ENCODE assay signal across 26 cellular contexts in genomic region chr22:39418696-39419095, GRCh38. TPM values are rescaled to one million over a fixed set of nuclear protein-coding genes. Genes with fewer than 3 reads are reported as not detected.
"Had no signal": no experiment of that assay in that cellular context is flagged by ENCODE, and none has a peak within 500 bp of the region (broad histone marks: within the 10 kb centered on the region; RNA-seq: fewer than 3 reads in every experiment).

No MANE protein-coding gene starts in this region.

- H3K9me3 Mint-ChIP-seq: activated T-helper 1 cell treated with anti-CD3 and anti-CD28 coated beads, Interleukin-12 subunit alpha, Interleukin-12 subunit beta, Interleukin-2, Interleukin-4 antibody, amounts not matched to agents 30 ng/mL and 10 ng/mL and 1 ng/mL, durations not matched to agents 14 hours and 24 hours and 36 hours; immature natural killer cell; naive thymus-derived CD4-positive, alpha-beta T cell; stimulated activated naive B cell treated with anti-CD40 and anti-IgM and Interleukin-4, amounts not matched to agents 10 μg/mL and 1 μg/mL and 100 μg/mL, for 72 hours; T-helper 2 cell treated with Interferon-gamma antibody and Interleukin-4, amounts not matched to agents 5 μg/mL and 100 μg/mL, for 36 hours had no signal

- H3K4me1 ChIP-seq: ascending aorta, uterus had no signal

- DNase-seq: activated CD4-positive, alpha-beta T cell treated with anti-CD3 and anti-CD28 coated beads for 1 hour; activated CD4-positive, alpha-beta T cell treated with anti-CD3 and anti-CD28 coated beads, Interleukin-2, amount 50 U/mL, for 1 hour; activated CD8-positive, alpha-beta T cell treated with anti-CD3 and anti-CD28 coated beads, Interleukin-2, amount 10 ng/mL, durations not matched to agents 7 days and 5 days; activated gamma-delta T cell treated with Interleukin-2 at 50 U/mL for 16 hours; adrenal gland; brain microvascular endothelial cell; caudate nucleus; effector memory CD4-positive, alpha-beta T cell; foreskin melanocyte; immature natural killer cell; kidney glomerular epithelial cell; naive thymus-derived CD4-positive, alpha-beta T cell; stimulated activated CD4-positive, alpha-beta T cell treated with anti-CD3 and anti-CD28 coated beads, Interleukin-1b, Interleukin-23, amount 100 ng/mL, for 48 hours; stimulated activated naive B cell treated with anti-CD40 and anti-IgM and Interleukin-4, amounts not matched to agents 10 μg/mL and 1 μg/mL and 100 μg/mL, for 72 hours; transverse colon; uterus; WERI-Rb-1 had no signal

- ATAC-seq: activated CD8-positive, alpha-beta T cell treated with anti-CD3 and anti-CD28 coated beads, Interleukin-2, amount 10 ng/mL, durations not matched to agents 7 days and 5 days; left lung; naive thymus-derived CD4-positive, alpha-beta T cell; psoas muscle; stimulated activated naive B cell treated with anti-CD40 and anti-IgM and Interleukin-4, amounts not matched to agents 10 μg/mL and 1 μg/mL and 100 μg/mL, for 72 hours had no signal

- H3K27me3 Mint-ChIP-seq: activated naive CD8-positive, alpha-beta T cell; naive thymus-derived CD4-positive, alpha-beta T cell; stimulated activated naive B cell treated with anti-CD40 and anti-IgM and Interleukin-4, amounts not matched to agents 10 μg/mL and 1 μg/mL and 100 μg/mL, for 72 hours had no signal

- H3K27me3 ChIP-seq: adrenal gland, ascending aorta, brain microvascular endothelial cell, left lung, right atrium auricular region, transverse colon, uterus had no signal

- H3K4me3 ChIP-seq: adrenal gland, ascending aorta, left lung, lung, psoas muscle, right atrium auricular region, transverse colon, uterus had no signal

- H3K4me3 Mint-ChIP-seq: activated CD8-positive, alpha-beta T cell treated with anti-CD3 and anti-CD28 coated beads, Interleukin-2, amount 10 ng/mL, durations not matched to agents 7 days and 5 days; activated naive CD8-positive, alpha-beta T cell; activated T-helper 1 cell treated with anti-CD3 and anti-CD28 coated beads, Interleukin-12 subunit alpha, Interleukin-12 subunit beta, Interleukin-2, Interleukin-4 antibody, amounts not matched to agents 30 ng/mL and 10 ng/mL and 1 ng/mL, durations not matched to agents 14 hours and 24 hours and 36 hours; immature natural killer cell; naive thymus-derived CD4-positive, alpha-beta T cell; stimulated activated naive B cell treated with anti-CD40 and anti-IgM and Interleukin-4, amounts not matched to agents 10 μg/mL and 1 μg/mL and 100 μg/mL, for 72 hours; T-helper 2 cell treated with Interferon-gamma antibody and Interleukin-4, amounts not matched to agents 5 μg/mL and 100 μg/mL, for 36 hours had no signal

- H3K9me3 ChIP-seq: adrenal gland, ascending aorta, left lung, psoas muscle, right atrium auricular region, transverse colon, uterus had no signal

- H3K27ac ChIP-seq: adrenal gland, ascending aorta, brain microvascular endothelial cell, left lung, psoas muscle, right atrium auricular region, transverse colon, uterus, WERI-Rb-1 had no signal

- H3K36me3 ChIP-seq: uterus had no signal

- H3K27ac Mint-ChIP-seq: activated naive CD8-positive, alpha-beta T cell; activated T-helper 1 cell treated with anti-CD3 and anti-CD28 coated beads, Interleukin-12 subunit alpha, Interleukin-12 subunit beta, Interleukin-2, Interleukin-4 antibody, amounts not matched to agents 30 ng/mL and 10 ng/mL and 1 ng/mL, durations not matched to agents 14 hours and 24 hours and 36 hours; stimulated activated naive B cell treated with anti-CD40 and anti-IgM and Interleukin-4, amounts not matched to agents 10 μg/mL and 1 μg/mL and 100 μg/mL, for 72 hours; T-helper 2 cell treated with Interferon-gamma antibody and Interleukin-4, amounts not matched to agents 5 μg/mL and 100 μg/mL, for 36 hours had no signal

RNA-seq across cellular contexts. Expression of gene MGAT3, which starts 38.1 kb away (rescaled TPM):
- total RNA-seq: dermis microvascular lymphatic vessel endothelial cell had no signal
